8 cellular contexts compared by ENCODE assay signal in genomic region chr17:64145460-64145750, GRCh38. TPM values are rescaled to one million over a fixed set of nuclear protein-coding genes. Genes with fewer than 3 reads are reported as not detected.
DNase-seq lines count a peak whose midpoint lies in the region; ATAC-seq, FAIRE-seq and TF ChIP-seq lines count a peak whose summit lies in the region.

No MANE protein-coding gene starts in this region.

- no peak for FAIRE-seq in small intestine (lab: Jason Lieb, UNC)

- H3K4me3 ChIP-seq in NT2/D1 (ENCODE audit: insufficient read length, low read depth), result peak overlapping the region; percentile 89
- H3K4me3 ChIP-seq in heart right ventricle, result peak overlapping the region in 9 of 10 donors; percentile 64 to 94 (median 76)
- H3K4me3 ChIP-seq in small intestine (ENCODE audit: low read depth in 1 of 2, low read length in 2 of 2), result peak overlapping the region; percentile 8 to 95

- ATAC-seq in GM19351 (IDR thresholded peaks at IDR 0.05; ENCODE audit: unreplicated experiment), result peak; percentile 11
- ATAC-seq in heart right ventricle, result peak in 3 of 8 donors; percentile 3 to 10 (median 4)

- 0 to 1% methylated on average over 10 of the region's 10 CpGs for WGBS in heart right ventricle, 2 donors
- WGBS in small intestine, 3 donors, result 0 to 1% (median 0%) methylated on average over 10 of the region's 10 CpGs

- H3K9me3 ChIP-seq in NT2/D1 (ENCODE audit: insufficient read depth, low read length) (no peaks in the 10 kb centered on the region), heart right ventricle (no peaks in the 10 kb centered on the region), small intestine (ENCODE audit: control insufficient read depth, low read depth) (no peaks in the 10 kb centered on the region)

- H3K27ac ChIP-seq in heart right ventricle, result peak overlapping the region; percentile 63 to 99 (median 94)
- peak overlapping the region; percentile 91 to 97 for H3K27ac ChIP-seq in small intestine (ENCODE audit: low read depth in 1 of 2, low read length in 1 of 2)

- intact Hi-C loops in heart right ventricle (cut with DNase I), result loop anchor here in 7 of 10 donors (5.0 kb wide), 3 partner anchors 117 to 137 kb away; partner anchors contain the start of gene TEX2 (in 4 of the 7)

- DNase-seq in NT2/D1 (ENCODE audit: low read depth, low spot score) (no peak), heart right ventricle (no peak), small intestine (no peak), amygdala (lab: John Stamatoyannopoulos, UW) (no peak), SIG-M5 (lab: John Stamatoyannopoulos, UW) (no peak), KG1 (lab: John Stamatoyannopoulos, UW) (no peak)
- DNase-seq in NK-92 treated with Interleukin-12 subunit alpha and Interleukin-12 subunit beta, amount 100 ng/mL, for 24 hours (lab: John Stamatoyannopoulos, UW), result no peak

- H3K27me3 ChIP-seq in NT2/D1 (ENCODE audit: insufficient read depth, insufficient read length), result no peaks in the 10 kb centered on the region
- no peaks in the 10 kb centered on the region for H3K27me3 ChIP-seq in heart right ventricle
- no peaks in the 10 kb centered on the region for H3K27me3 ChIP-seq in small intestine (ENCODE audit: control insufficient read depth in 2 of 2, insufficient read depth in 2 of 2, low read length in 2 of 2)

- H3K4me1 ChIP-seq in NT2/D1 (ENCODE audit: insufficient read depth, insufficient read length) (no peaks in the 10 kb centered on the region), heart right ventricle (peaks cover 6 to 40% (median 33%) of the 10 kb centered on the region in 9 donors), small intestine (ENCODE audit: control insufficient read depth in 2 of 2, insufficient read depth in 1 of 2, low read depth in 1 of 2, low read length in 1 of 2) (peaks cover 0 to 5% of the 10 kb centered on the region in 2 donors)

- TF ChIP-seq CTCF in heart right ventricle (IDR thresholded peaks at IDR 0.05), result no peak

- H3K9ac ChIP-seq in NT2/D1 (ENCODE audit: insufficient read length, low read depth), result peak overlapping the region; percentile 91

- H3K36me3 ChIP-seq in NT2/D1 (ENCODE audit: insufficient read depth, insufficient read length, low read length) (peaks cover 27% of the 10 kb centered on the region), heart right ventricle (peaks cover 0 to 22% (median 8%) of the 10 kb centered on the region in 9 donors), small intestine (ENCODE audit: control insufficient read depth in 2 of 2, insufficient read depth in 2 of 2, low read length in 2 of 2) (no peaks in the 10 kb centered on the region)

RNA-seq across cellular contexts. Expression of gene ERN1, which starts 15.5 kb away (rescaled TPM):
- 10 to 100 TPM in 3 of 10 donors, 1 to 10 TPM in 7; 5.0 to 16.6 (median 7.6) TPM for total RNA-seq in heart right ventricle
- 1 to 10 TPM; 2.2 to 2.9 TPM for polyA plus RNA-seq in heart right ventricle
- 10 to 100 TPM in 1 of 3 donors, 1 to 10 TPM in 2; 2.2 to 10.3 (median 2.7) TPM for polyA plus RNA-seq in small intestine
